In genomic region chr2:144310484-144310883, GRCh38 we compare ENCODE assay signal across 35 cellular contexts.
DNase-seq lines count a peak whose midpoint lies in the region; ATAC-seq, FAIRE-seq and TF ChIP-seq lines count a peak whose summit lies in the region.
"Had no signal": no experiment of that assay in that cellular context is flagged by ENCODE, and none has a peak within 500 bp of the region (broad histone marks: within the 10 kb centered on the region; RNA-seq: fewer than 3 reads in every experiment).

No MANE protein-coding gene starts in this region.

- H3K4me1 Mint-ChIP-seq in CD8-positive, alpha-beta memory T cell = peaks cover 33 to 58% (median 50%) of the 10 kb centered on the region in 3 donors

- no peaks in the 10 kb centered on the region for H3K27me3 ChIP-seq in CD8-positive, alpha-beta memory T cell (ENCODE audit: insufficient read depth, low read length, poor library complexity, severe bottlenecking)
- no peaks in the 10 kb centered on the region for H3K27me3 ChIP-seq in WERI-Rb-1 (ENCODE audit: insufficient read depth, low read depth, severe bottlenecking)
- H3K27me3 ChIP-seq: brain microvascular endothelial cell had no signal

- no peaks in the 10 kb centered on the region for H3K27me3 Mint-ChIP-seq in CD8-positive, alpha-beta memory T cell
- H3K27me3 Mint-ChIP-seq: activated T-cell treated with anti-CD3 and anti-CD28 coated beads, Interleukin-2, amount 50 U/mL, for 24 hours; naive thymus-derived CD4-positive, alpha-beta T cell had no signal

- H3K4me3 ChIP-seq in CD8-positive, alpha-beta memory T cell (ENCODE audit: low read length) = no peak overlapping the region
- H3K4me3 ChIP-seq in WERI-Rb-1 (ENCODE audit: low read depth, low read length) = no peak overlapping the region
- H3K4me3 ChIP-seq: SK-N-MC, thoracic aorta had no signal

- peaks cover 14 to 27% (median 23%) of the 10 kb centered on the region in 3 donors for H3K36me3 Mint-ChIP-seq in CD8-positive, alpha-beta memory T cell

- H3K4me3 Mint-ChIP-seq in CD8-positive, alpha-beta memory T cell = peak overlapping the region in 6 of 7 donors; percentile 4 to 65 (median 30)
- H3K4me3 Mint-ChIP-seq: activated naive CD4-positive, alpha-beta T cell treated with anti-CD3 and anti-CD28 coated beads for 36 hours; activated T-cell treated with anti-CD3 and anti-CD28 coated beads, Interleukin-2, amount 50 U/mL, for 24 hours; naive thymus-derived CD4-positive, alpha-beta T cell had no signal

- H3K27ac Mint-ChIP-seq in CD8-positive, alpha-beta memory T cell = peak overlapping the region in 2 of 8 donors; percentile 10 to 83
- H3K27ac Mint-ChIP-seq: activated naive CD4-positive, alpha-beta T cell treated with anti-CD3 and anti-CD28 coated beads for 36 hours; naive thymus-derived CD4-positive, alpha-beta T cell had no signal

- FAIRE-seq in GM19239 (lab: Jason Lieb, UNC) = no peak
- FAIRE-seq: H54, HepG2, kidney, TTC549, urothelium cell line had no signal

- no peaks in the 10 kb centered on the region for H3K36me3 ChIP-seq in CD8-positive, alpha-beta memory T cell (ENCODE audit: insufficient read depth, low read length)
- no peaks in the 10 kb centered on the region for H3K36me3 ChIP-seq in WERI-Rb-1
- H3K36me3 ChIP-seq: brain microvascular endothelial cell, thoracic aorta had no signal

- CTCF ChIA-PET in CD8-positive, alpha-beta memory T cell (lab: Charles Lee) = no interaction called here

- H3K9me3 Mint-ChIP-seq in CD8-positive, alpha-beta memory T cell = peaks cover 8 to 22% (median 16%) of the 10 kb centered on the region in 5 donors

- peak; percentile 48 for ATAC-seq in GM18511 (IDR thresholded peaks at IDR 0.05; ENCODE audit: unreplicated experiment)
- ATAC-seq in GM21717 (IDR thresholded peaks at IDR 0.05; ENCODE audit: unreplicated experiment) = peak; percentile 70
- peak; percentile 43 for ATAC-seq in HG03469 (IDR thresholded peaks at IDR 0.05; ENCODE audit: unreplicated experiment)
- ATAC-seq: HepG2; naive thymus-derived CD4-positive, alpha-beta T cell had no signal

- POLR2A ChIA-PET in CD8-positive, alpha-beta memory T cell (lab: Charles Lee) = no interaction called here

- peaks cover 5% of the 10 kb centered on the region for H3K9me3 ChIP-seq in CD8-positive, alpha-beta memory T cell (ENCODE audit: low read length)
- peaks cover 5% of the 10 kb centered on the region for H3K9me3 ChIP-seq in WERI-Rb-1 (ENCODE audit: severe bottlenecking)

- TF ChIP-seq CTCF in WERI-Rb-1 (IDR thresholded peaks at IDR 0.05; ENCODE audit: low read depth, low read length) = no peak

- no peak overlapping the region for H3K27ac ChIP-seq in CD8-positive, alpha-beta memory T cell (ENCODE audit: low read depth, low read length)
- H3K27ac ChIP-seq in WERI-Rb-1 = no peak overlapping the region
- H3K27ac ChIP-seq: brain microvascular endothelial cell, C4-2B, SK-N-MC, thoracic aorta had no signal

- no peaks in the 10 kb centered on the region for H3K4me1 ChIP-seq in CD8-positive, alpha-beta memory T cell (ENCODE audit: insufficient read depth, low read length)

- no peak for DNase-seq in CD8-positive, alpha-beta memory T cell
- no peak for DNase-seq in GM19239 (ENCODE audit: insufficient read length, low spot score)
- DNase-seq in WERI-Rb-1 = no peak
- DNase-seq in Kasumi-1 (lab: John Stamatoyannopoulos, UW) = no peak
- no peak for DNase-seq in activated naive CD4-positive, alpha-beta T cell (lab: John Stamatoyannopoulos, UW)
- DNase-seq: activated CD4-positive, CD25-positive, alpha-beta regulatory T cell treated with anti-CD3 and anti-CD28 coated beads, Interleukin-2, amount 50 U/mL, for 72 hours; activated CD8-positive, alpha-beta memory T cell treated with anti-CD3 and anti-CD28 coated beads for 24 hours; activated naive CD4-positive, alpha-beta T cell treated with anti-CD3 and anti-CD28 coated beads for 36 hours; activated T-cell treated with anti-CD3 and anti-CD28 coated beads, Interleukin-2, amount 50 U/mL, for 24 hours; amniotic stem cell; brain microvascular endothelial cell; DMS79 treated with DMSO at 0.1 percent for 48 hours; effector CD8-positive, alpha-beta T cell; GF-D8; glutamatergic neuron; Karpas-422; kidney; midbrain; MV-4-11; naive thymus-derived CD4-positive, alpha-beta T cell; NCI-H146; NCI-H446 treated with DMSO at 0.1 percent for 48 hours; occipital lobe; stimulated activated CD4-positive, alpha-beta T cell treated with anti-CD3 and anti-CD28 coated beads, Interleukin-15, amount 100 ng/mL, for 24 hours; stimulated activated naive CD4-positive, alpha-beta T cell treated with Interleukin-2 at 50 U/mL for 16 hours had no signal
